Comparison of ENCODE assay signal across 8 cellular contexts in the genomic region with DNA sequence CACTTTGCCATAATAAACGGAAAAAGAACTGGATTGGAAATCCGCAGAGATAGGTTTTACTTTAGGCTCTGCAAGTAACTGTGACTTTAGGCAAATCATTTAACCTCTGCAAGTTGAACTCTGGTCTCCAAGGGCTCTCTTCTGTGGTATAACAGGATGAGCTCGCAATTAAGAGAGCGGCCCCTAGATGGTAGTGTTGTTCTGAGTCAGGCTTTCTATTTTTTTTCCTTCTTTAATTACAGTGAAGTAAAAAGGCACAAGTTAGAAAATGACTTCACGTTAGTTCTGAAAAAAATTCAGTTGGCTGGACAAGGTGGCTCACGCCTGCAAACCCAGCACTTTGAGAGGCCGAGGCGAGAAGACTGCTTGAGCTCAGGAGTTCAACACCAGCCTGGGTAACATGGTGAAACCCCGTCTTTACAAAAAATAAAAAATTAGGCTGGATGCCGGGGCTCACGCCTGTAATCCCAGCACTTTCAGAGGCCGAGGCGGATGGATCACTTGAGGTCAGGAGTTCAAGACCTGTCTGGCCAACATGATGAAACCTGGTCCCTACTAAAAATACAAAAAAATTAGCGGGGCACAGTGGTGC. TPM values are rescaled to one million over a fixed set of nuclear protein-coding genes. Genes with fewer than 3 reads are reported as not detected.
DNase-seq lines count a peak whose midpoint lies in the region; ATAC-seq, FAIRE-seq and TF ChIP-seq lines count a peak whose summit lies in the region.

No MANE protein-coding gene starts in this region.

- no peaks in the 10 kb centered on the region for H3K9me3 ChIP-seq in kidney (ENCODE audit: control insufficient read depth in 1 of 2, low read length in 2 of 2)

- DNase-seq in AG08395 (ENCODE audit: low spot score) (peak; percentile 74), NCI-H1048 (lab: John Stamatoyannopoulos, UW) (peak; percentile 22), T follicular helper cell (ENCODE audit: low read depth) (peak; percentile 21), caudate nucleus (lab: John Stamatoyannopoulos, UW) (peak in 40 of 61 donors; percentile 1 to 64 (median 12)), kidney (no peak)
- peak; percentile 57 for DNase-seq in stimulated activated CD4-positive, alpha-beta T cell treated with anti-CD3 and anti-CD28 coated beads, Interleukin-4, amount 100 ng/mL, for 24 hours

- peak; percentile 85 for FAIRE-seq in kidney (lab: Jason Lieb, UNC)

- intact Hi-C loops in kidney (cut with DNase I), result no loop called here

- ATAC-seq in GM18498 (IDR thresholded peaks at IDR 0.05; ENCODE audit: unreplicated experiment) (peak; percentile 92), HG02759 (IDR thresholded peaks at IDR 0.05; ENCODE audit: unreplicated experiment) (peak; percentile 93)

- H3K36me3 ChIP-seq in kidney (ENCODE audit: control insufficient read depth in 1 of 2, insufficient read depth in 2 of 2, low read length in 2 of 2), result peaks cover 0 to 9% of the 10 kb centered on the region in 2 donors

- no peak overlapping the region for H3K4me3 ChIP-seq in kidney (ENCODE audit: low read length in 2 of 2)

- H3K27ac ChIP-seq in caudate nucleus (ENCODE audit: low read depth, low read length), result no peak overlapping the region
- no peak overlapping the region for H3K27ac ChIP-seq in kidney (ENCODE audit: low read depth in 2 of 2, low read length in 2 of 2)

- peak; percentile 61 for TF ChIP-seq CTCF in kidney (IDR thresholded peaks at IDR 0.05; ENCODE audit: borderline replicate concordance, extremely low read depth, insufficient read depth)

- no peak overlapping the region for H3K9ac ChIP-seq in kidney (ENCODE audit: low read length in 2 of 2)

- no peaks in the 10 kb centered on the region for H3K4me1 ChIP-seq in kidney (ENCODE audit: control insufficient read depth in 1 of 2, insufficient read depth in 1 of 2, low read depth in 1 of 2, low read length in 2 of 2)

RNA-seq across cellular contexts. Expression of gene RPS3A, which starts 18.0 kb away (rescaled TPM):
- total RNA-seq in kidney, result 1,658 TPM
- 2,406 TPM for polyA plus RNA-seq in kidney (ENCODE audit: insufficient read depth, low read depth, low replicate concordance)
